8 cellular contexts compared by ENCODE assay signal in genomic region chr6:26026833-26027490, GRCh38.
DNase-seq lines count a peak whose midpoint lies in the region; ATAC-seq and TF ChIP-seq lines count a peak whose summit lies in the region.

No MANE protein-coding gene starts in this region.

- peaks cover 3% of the 10 kb centered on the region for H3K36me3 Mint-ChIP-seq in T-helper 2 cell treated with Interferon-gamma antibody and Interleukin-4, amounts not matched to agents 5 μg/mL and 100 μg/mL, for 36 hours (ENCODE audit: low read depth)

- no peak for TF ChIP-seq CTCF in retinal pigment epithelial cell (conservative IDR thresholded peaks at IDR 0.05; ENCODE audit: low read depth, low read length)

- peaks cover 74% of the 10 kb centered on the region for H3K4me1 Mint-ChIP-seq in T-helper 2 cell treated with Interferon-gamma antibody and Interleukin-4, amounts not matched to agents 5 μg/mL and 100 μg/mL, for 36 hours (ENCODE audit: low read depth)

- H3K4me3 Mint-ChIP-seq in T-helper 2 cell treated with Interferon-gamma antibody and Interleukin-4, amounts not matched to agents 5 μg/mL and 100 μg/mL, for 36 hours = peak overlapping the region; percentile 84

- H3K27ac Mint-ChIP-seq in T-helper 2 cell treated with Interferon-gamma antibody and Interleukin-4, amounts not matched to agents 5 μg/mL and 100 μg/mL, for 36 hours = peak overlapping the region; percentile 97

- peak; percentile 86 to 97 for DNase-seq in NCI-H1930 (lab: John Stamatoyannopoulos, UW)
- DNase-seq in T-helper 2 cell treated with Interferon-gamma antibody and Interleukin-4, amounts not matched to agents 5 μg/mL and 100 μg/mL, for 36 hours (ENCODE audit: low spot score) = peak; percentile 93
- peak in 57 of 58 donors; percentile 14 to 85 (median 68) for DNase-seq in anterior cingulate cortex (lab: John Stamatoyannopoulos, UW)
- peak; percentile 71 for DNase-seq in hepatic stellate cell (ENCODE audit: low spot score)
- DNase-seq in retinal pigment epithelial cell (ENCODE audit: low read depth) = no peak
- DNase-seq in HPDE6-E6E7 (ENCODE audit: extremely low spot score) = no peak

- H3K4me3 ChIP-seq in retinal pigment epithelial cell (ENCODE audit: low read length) = peak overlapping the region; percentile 84

- peaks cover 6% of the 10 kb centered on the region for H3K27me3 Mint-ChIP-seq in T-helper 2 cell treated with Interferon-gamma antibody and Interleukin-4, amounts not matched to agents 5 μg/mL and 100 μg/mL, for 36 hours (ENCODE audit: low read depth)

- no peaks in the 10 kb centered on the region for H3K9me3 Mint-ChIP-seq in T-helper 2 cell treated with Interferon-gamma antibody and Interleukin-4, amounts not matched to agents 5 μg/mL and 100 μg/mL, for 36 hours

- ATAC-seq in GM18498 (IDR thresholded peaks at IDR 0.05; ENCODE audit: unreplicated experiment) (peak; percentile 47), HG02943 (IDR thresholded peaks at IDR 0.05; ENCODE audit: low read depth, unreplicated experiment) (peak; percentile 39)

Comparison
In these comparisons a context has a peak if more than half of its experiments do, and no peak if none do; other contexts are left out.
1. DNase-seq: peak in NCI-H1930 (2 of 2), T-helper 2 cell treated with Interferon-gamma antibody and Interleukin-4, amounts not matched to agents 5 μg/mL and 100 μg/mL, for 36 hours (single experiment), anterior cingulate cortex (57 of 58) and hepatic stellate cell (single experiment); none in retinal pigment epithelial cell (single experiment) and HPDE6-E6E7 (single experiment).